22 cellular contexts compared by ENCODE assay signal in the genomic region with DNA sequence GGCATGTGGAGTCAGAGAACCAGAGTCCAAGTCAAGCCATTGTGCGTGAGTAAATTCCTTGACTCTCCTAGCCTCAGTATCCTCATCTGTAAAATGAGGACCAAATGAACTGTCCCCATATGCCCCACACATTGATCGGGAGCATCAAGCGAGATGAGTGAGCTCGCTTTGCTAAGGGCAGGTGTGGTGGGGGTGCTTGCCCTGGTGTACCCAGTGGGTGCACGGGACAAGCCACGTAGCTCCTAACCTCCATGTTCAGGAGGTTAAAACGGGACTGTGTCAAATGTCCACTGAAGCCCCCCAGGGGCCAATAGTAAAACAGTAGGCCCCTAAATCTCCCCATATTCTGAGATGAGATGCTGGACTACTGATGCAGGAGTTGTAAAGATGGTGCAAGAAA.
"Had no signal": no experiment of that assay in that cellular context is flagged by ENCODE, and none has a peak within 500 bp of the region (broad histone marks: within the 10 kb centered on the region; RNA-seq: fewer than 3 reads in every experiment).

No MANE protein-coding gene starts in this region.

- H3K4me1 Mint-ChIP-seq: endodermal cell; immature natural killer cell; naive thymus-derived CD4-positive, alpha-beta T cell had no signal

- H3K36me3 Mint-ChIP-seq: immature natural killer cell; naive thymus-derived CD4-positive, alpha-beta T cell had no signal

- H3K4me3 Mint-ChIP-seq: endodermal cell; immature natural killer cell; naive thymus-derived CD4-positive, alpha-beta T cell; nephron progenitor cell had no signal

- H3K4me1 ChIP-seq: foreskin keratinocyte, psoas muscle, stomach, transverse colon had no signal

- H3K4me3 ChIP-seq: psoas muscle, right lobe of liver, skin epidermis, stomach, thoracic aorta, transverse colon had no signal

- H3K36me3 ChIP-seq: right lobe of liver, stomach, thoracic aorta, transverse colon had no signal

- H3K9me3 ChIP-seq: psoas muscle, right lobe of liver, stomach, thoracic aorta, transverse colon had no signal

- H3K27me3 ChIP-seq: foreskin keratinocyte, right lobe of liver had no signal

- ATAC-seq: foreskin keratinocyte; left cardiac atrium; naive thymus-derived CD4-positive, alpha-beta T cell; psoas muscle; right lobe of liver had no signal

- DNase-seq: dermis blood vessel endothelial cell; effector CD4-positive, alpha-beta T cell; endodermal cell; erythroblast; foreskin keratinocyte; immature natural killer cell; kidney; left cardiac atrium; mesendoderm; naive thymus-derived CD4-positive, alpha-beta T cell; nephron progenitor cell; psoas muscle; retina; stimulated activated CD4-positive, alpha-beta T cell treated with anti-CD3 and anti-CD28 coated beads, Interleukin-2, amount 100 ng/mL, for 24 hours; stimulated activated CD4-positive, alpha-beta T cell treated with anti-CD3 and anti-CD28 coated beads, Interleukin-4, amount 100 ng/mL, for 4 hours; stimulated activated naive CD4-positive, alpha-beta T cell; substantia nigra; transverse colon had no signal

- H3K27ac Mint-ChIP-seq: endodermal cell; immature natural killer cell; naive thymus-derived CD4-positive, alpha-beta T cell; nephron progenitor cell had no signal

- H3K9me3 Mint-ChIP-seq: endodermal cell, immature natural killer cell, nephron progenitor cell had no signal

- H3K27ac ChIP-seq: foreskin keratinocyte, psoas muscle, right lobe of liver, skin epidermis, stomach, thoracic aorta, transverse colon had no signal
